In the genomic region with DNA sequence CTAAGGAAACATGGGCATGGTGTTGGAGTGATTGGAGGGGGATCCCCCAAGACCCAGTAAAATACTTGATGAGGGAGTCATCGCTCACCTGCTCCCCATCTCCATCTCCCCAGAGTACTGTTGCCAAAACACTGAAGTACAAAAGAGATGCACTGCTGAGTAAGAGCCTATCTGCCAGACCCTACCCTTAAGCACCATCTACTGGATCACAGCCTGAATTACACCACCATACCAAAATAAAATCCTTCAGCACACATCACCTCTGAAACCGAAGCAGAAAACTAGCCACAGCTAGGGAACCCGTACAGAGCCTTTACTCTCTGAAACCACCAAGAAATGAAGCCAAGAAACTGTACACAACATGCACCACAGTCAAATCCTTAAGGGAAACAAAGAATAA, we compare ENCODE assay signal across 9 cellular contexts.
DNase-seq lines count a peak whose midpoint lies in the region; ATAC-seq, FAIRE-seq and TF ChIP-seq lines count a peak whose summit lies in the region.
"Had no signal": no experiment of that assay in that cellular context is flagged by ENCODE, and none has a peak within 500 bp of the region (broad histone marks: within the 10 kb centered on the region; RNA-seq: fewer than 3 reads in every experiment).

No MANE protein-coding gene starts in this region.

- H3K27me3 Mint-ChIP-seq in activated CD8-positive, alpha-beta memory T cell treated with anti-CD3 and anti-CD28 coated beads, Interleukin-2, amount 10 ng/mL, durations not matched to agents 7 days and 5 days, result no peaks in the 10 kb centered on the region

- DNase-seq in GM12865 (ENCODE audit: low read depth) (peak; percentile 0), RWPE2 (ENCODE audit: low spot score) (no peak), keratinocyte (ENCODE audit: low read depth, low spot score) (no peak), NCI-H345 (lab: John Stamatoyannopoulos, UW) (no peak), activated T-cell treated with anti-CD3 and anti-CD28 coated beads for 4 hours (no peak)
- no peak for DNase-seq in activated CD8-positive, alpha-beta memory T cell treated with anti-CD3 and anti-CD28 coated beads, Interleukin-2, amount 10 ng/mL, durations not matched to agents 7 days and 5 days

- dilution Hi-C loops in keratinocyte (cut with MboI; ENCODE audit: extremely low pct_ligation_motif_present, low sequenced_read_pairs), result no loop called here

- no peaks in the 10 kb centered on the region for H4K20me1 ChIP-seq in keratinocyte (ENCODE audit: control insufficient read depth, extremely low read depth, insufficient read depth, low read length)

- CTCF ChIA-PET in activated CD8-positive, alpha-beta memory T cell treated with anti-CD3 and anti-CD28 coated beads, Interleukin-2, amount 10 ng/mL, durations not matched to agents 7 days and 5 days (lab: Charles Lee), result no interaction called here

- H3K4me1 Mint-ChIP-seq in activated CD8-positive, alpha-beta memory T cell treated with anti-CD3 and anti-CD28 coated beads, Interleukin-2, amount 10 ng/mL, durations not matched to agents 7 days and 5 days, result no peaks in the 10 kb centered on the region

- no peak overlapping the region for H3K4me3 ChIP-seq in GM12865 (ENCODE audit: low read depth, low read length)
- H3K4me3 ChIP-seq in RWPE2 (ENCODE audit: severe bottlenecking), result no peak overlapping the region
- H3K4me3 ChIP-seq in keratinocyte (ENCODE audit: control insufficient read depth in 2 of 3, extremely low read depth in 1 of 3, insufficient read depth in 2 of 3, low read depth in 1 of 3, low read length in 3 of 3), result no peak overlapping the region

- H3K9me3 Mint-ChIP-seq in activated CD8-positive, alpha-beta memory T cell treated with anti-CD3 and anti-CD28 coated beads, Interleukin-2, amount 10 ng/mL, durations not matched to agents 7 days and 5 days (ENCODE audit: low read depth), result no peaks in the 10 kb centered on the region
- H3K9me3 Mint-ChIP-seq: activated T-helper 2 cell treated with anti-CD3 and anti-CD28 coated beads, Interferon-gamma antibody, Interleukin-2, Interleukin-4, amounts not matched to agents 10 μg/mL and 5 μg/mL and 100 μg/mL, durations not matched to agents 14 hours and 24 hours and 36 hours had no signal

- no peak overlapping the region for H3K4me3 Mint-ChIP-seq in activated CD8-positive, alpha-beta memory T cell treated with anti-CD3 and anti-CD28 coated beads, Interleukin-2, amount 10 ng/mL, durations not matched to agents 7 days and 5 days

- no peak overlapping the region for H3K4me2 ChIP-seq in keratinocyte (ENCODE audit: control insufficient read depth, extremely low read depth, insufficient read depth, low read depth, low read length)

- H3K27ac ChIP-seq in RWPE2 (ENCODE audit: poor library complexity, severe bottlenecking), result no peak overlapping the region
- no peak overlapping the region for H3K27ac ChIP-seq in keratinocyte (ENCODE audit: control insufficient read depth, insufficient read depth, low read length)

- H3K36me3 Mint-ChIP-seq in activated CD8-positive, alpha-beta memory T cell treated with anti-CD3 and anti-CD28 coated beads, Interleukin-2, amount 10 ng/mL, durations not matched to agents 7 days and 5 days, result no peaks in the 10 kb centered on the region

- H3K79me2 ChIP-seq in keratinocyte (ENCODE audit: control insufficient read depth, insufficient read depth, low read length), result no peaks in the 10 kb centered on the region

- H3K4me1 ChIP-seq in RWPE2 (ENCODE audit: insufficient read depth, poor library complexity, severe bottlenecking), result no peaks in the 10 kb centered on the region
- H3K4me1 ChIP-seq in keratinocyte (ENCODE audit: control insufficient read depth, extremely low read depth, insufficient read depth, low read length), result no peaks in the 10 kb centered on the region

- FAIRE-seq in keratinocyte (lab: Jason Lieb, UNC), result no peak

- no peaks in the 10 kb centered on the region for H3K9me3 ChIP-seq in RWPE2 (ENCODE audit: severe bottlenecking)
- no peaks in the 10 kb centered on the region for H3K9me3 ChIP-seq in keratinocyte (ENCODE audit: control insufficient read depth, low read depth, low read length)

- H3K36me3 ChIP-seq in RWPE2 (ENCODE audit: low read depth) (no peaks in the 10 kb centered on the region), keratinocyte (ENCODE audit: control insufficient read depth in 2 of 2, extremely low read depth in 1 of 2, insufficient read depth in 2 of 2, low read length in 2 of 2) (no peaks in the 10 kb centered on the region)

- H2AFZ ChIP-seq in keratinocyte (ENCODE audit: control insufficient read depth, low read length), result no peak overlapping the region

- H3K27ac Mint-ChIP-seq in activated CD8-positive, alpha-beta memory T cell treated with anti-CD3 and anti-CD28 coated beads, Interleukin-2, amount 10 ng/mL, durations not matched to agents 7 days and 5 days, result no peak overlapping the region
- H3K27ac Mint-ChIP-seq: activated T-helper 2 cell treated with anti-CD3 and anti-CD28 coated beads, Interferon-gamma antibody, Interleukin-2, Interleukin-4, amounts not matched to agents 10 μg/mL and 5 μg/mL and 100 μg/mL, durations not matched to agents 14 hours and 24 hours and 36 hours had no signal

- ATAC-seq in HG03159 (IDR thresholded peaks at IDR 0.05; ENCODE audit: unreplicated experiment) (peak; percentile 85), RWPE2 (ENCODE audit: low read depth) (peak; percentile 57; the same call in 1 of the 3 replicates), HG03565 (IDR thresholded peaks at IDR 0.05; ENCODE audit: unreplicated experiment) (no peak)
- ATAC-seq in activated CD8-positive, alpha-beta memory T cell treated with anti-CD3 and anti-CD28 coated beads, Interleukin-2, amount 10 ng/mL, durations not matched to agents 7 days and 5 days, result no peak

- TF ChIP-seq CTCF in GM12865 (IDR thresholded peaks at IDR 0.05; ENCODE audit: insufficient read depth, low read depth, low read length, missing control alignments) (peak; percentile 19), RWPE2 (IDR thresholded peaks at IDR 0.05; ENCODE audit: poor library complexity, severe bottlenecking) (peak; percentile 46), keratinocyte (optimal IDR thresholded peaks at IDR 0.05 in 1 of 3, IDR thresholded peaks at IDR 0.05 in 1 of 3, conservative IDR thresholded peaks at IDR 0.05 in 1 of 3; ENCODE audit: extremely low read depth in 1 of 3, insufficient read depth in 2 of 3, low read length in 3 of 3) (peak; percentile 32 to 69 (median 63))

- H3K9ac ChIP-seq in keratinocyte (ENCODE audit: control insufficient read depth, extremely low read depth, insufficient read depth, low read length), result no peak overlapping the region

- H3K27me3 ChIP-seq in RWPE2 (ENCODE audit: insufficient read depth, poor library complexity, severe bottlenecking) (no peaks in the 10 kb centered on the region), keratinocyte (ENCODE audit: control insufficient read depth, extremely low read depth, insufficient read depth, low read length) (no peaks in the 10 kb centered on the region)

- H3K9me1 ChIP-seq in keratinocyte (ENCODE audit: control insufficient read depth, extremely low read depth, insufficient read depth, low read length), result no peaks in the 10 kb centered on the region

Comparison
In these comparisons a context has a peak if more than half of its experiments do, and no peak if none do; other contexts are left out.
1. ATAC-seq: peak in HG03159 (single experiment) and RWPE2 (single experiment); none in HG03565 (single experiment) and activated CD8-positive, alpha-beta memory T cell treated with anti-CD3 and anti-CD28 coated beads, Interleukin-2, amount 10 ng/mL, durations not matched to agents 7 days and 5 days (single experiment).
2. Peak in every context shown above with its lines, with median percentiles within 50 percentile points of each other: CTCF ChIP-seq.